Comparison of ENCODE assay signal across 21 cellular contexts in genomic region chr1:156876281-156876680, GRCh38. TPM values are rescaled to one million over a fixed set of nuclear protein-coding genes. Genes with fewer than 3 reads are reported as not detected.
DNase-seq lines count a peak whose midpoint lies in the region; ATAC-seq, FAIRE-seq and TF ChIP-seq lines count a peak whose summit lies in the region.
"Had no signal": no experiment of that assay in that cellular context is flagged by ENCODE, and none has a peak within 500 bp of the region (broad histone marks: within the 10 kb centered on the region; RNA-seq: fewer than 3 reads in every experiment).

No MANE protein-coding gene starts in this region.

- POLR2A ChIA-PET in HepG2 (lab: Yijun Ruan, JAX), result no interaction called here

- no peak overlapping the region for H3K4me3 ChIP-seq in HepG2 (replicated peaks in 1 of 3; ENCODE audit: insufficient read depth in 1 of 3, low read depth in 2 of 3, low read length in 3 of 3)
- no peak overlapping the region for H3K4me3 ChIP-seq in right lobe of liver
- H3K4me3 ChIP-seq in fibroblast of pulmonary artery (replicated peaks; ENCODE audit: low read depth, low read length), result no peak overlapping the region
- H3K4me3 ChIP-seq in upper lobe of right lung, result no peak overlapping the region
- H3K4me3 ChIP-seq: SJSA1 had no signal

- H2AFZ ChIP-seq in HepG2 (ENCODE audit: low read length), result no peak overlapping the region

- no peak overlapping the region for H3K9ac ChIP-seq in HepG2 (ENCODE audit: insufficient read depth, low read depth, low read length)

- H3K9me3 ChIP-seq in HepG2 (ENCODE audit: low read length), result no peaks in the 10 kb centered on the region
- H3K9me3 ChIP-seq in right lobe of liver, result no peaks in the 10 kb centered on the region
- H3K9me3 ChIP-seq in upper lobe of right lung, result no peaks in the 10 kb centered on the region
- H3K9me3 ChIP-seq: SJSA1 had no signal

- FAIRE-seq in HepG2 (lab: Jason Lieb, UNC), result no peak
- FAIRE-seq: A204.1, colon had no signal

- TF ChIP-seq POLR2A in HepG2 (IDR thresholded peaks at IDR 0.05; ENCODE audit: insufficient read depth in 1 of 2, low read depth in 2 of 2, low read length in 2 of 2) (no peak), right lobe of liver (IDR thresholded peaks at IDR 0.05) (no peak)

- WGBS in HepG2 (ENCODE audit: low lambda C conversion rate), result 38% methylated on average over 4 of the region's 21 CpGs
- 41% methylated on average over 7 of the region's 21 CpGs for WGBS in right lobe of liver (ENCODE audit: insufficient coverage, low coverage, low lambda C conversion rate, missing lambda C conversion rate)

- ATAC-seq in HepG2 (peak; percentile 89), right lobe of liver (no peak), upper lobe of right lung (peak; percentile 7), HG03045 (IDR thresholded peaks at IDR 0.05; ENCODE audit: unreplicated experiment) (no peak)
- ATAC-seq: activated CD8-positive, alpha-beta memory T cell treated with anti-CD3 and anti-CD28 coated beads, Interleukin-2, amount 10 ng/mL, durations not matched to agents 7 days and 5 days; naive thymus-derived CD8-positive, alpha-beta T cell had no signal

- CTCF ChIA-PET in HepG2 (lab: Yijun Ruan, JAX; ENCODE audit: low intra/inter-chr PET ratio, low total read pairs), result no interaction called here

- no peaks in the 10 kb centered on the region for H3K79me2 ChIP-seq in HepG2 (ENCODE audit: insufficient read depth, low read length)

- H3K4me1 ChIP-seq in HepG2 (ENCODE audit: insufficient read depth, low read length), result no peaks in the 10 kb centered on the region
- no peaks in the 10 kb centered on the region for H3K4me1 ChIP-seq in right lobe of liver
- no peaks in the 10 kb centered on the region for H3K4me1 ChIP-seq in upper lobe of right lung
- H3K4me1 ChIP-seq: SJSA1 had no signal

- no peak for TF ChIP-seq EP300 in HepG2 (IDR thresholded peaks at IDR 0.05; ENCODE audit: low read depth in 2 of 2, low read length in 2 of 2)
- no peak for TF ChIP-seq EP300 in HepG2 (CRISPR knock-in tag; IDR thresholded peaks at IDR 0.05; ENCODE audit: borderline replicate concordance)

- DNase-seq in HepG2 (ENCODE audit: low spot score), result no peak
- DNase-seq in right lobe of liver, result no peak
- no peak for DNase-seq in fibroblast of pulmonary artery (ENCODE audit: low read depth)
- no peak for DNase-seq in upper lobe of right lung
- DNase-seq in NCI-H1694 (lab: John Stamatoyannopoulos, UW), result no peak
- DNase-seq: activated CD4-positive, alpha-beta T cell treated with anti-CD3 and anti-CD28 coated beads for 1 hour; activated CD8-positive, alpha-beta memory T cell treated with anti-CD3 and anti-CD28 coated beads, Interleukin-2, amount 10 ng/mL, durations not matched to agents 7 days and 5 days; CD8-positive, alpha-beta memory T cell; immature natural killer cell; naive thymus-derived CD8-positive, alpha-beta T cell; NCI-H2107; NCI-H526 treated with DMSO at 0.1 percent for 48 hours had no signal

- no peak overlapping the region for H3K4me2 ChIP-seq in HepG2 (ENCODE audit: low read depth, low read length)

- H3K27me3 ChIP-seq in HepG2 (ENCODE audit: control insufficient read depth in 1 of 2, insufficient read depth in 2 of 2, low read length in 2 of 2), result peaks cover 20 to 78% of the 10 kb centered on the region in 2 experiments
- no peaks in the 10 kb centered on the region for H3K27me3 ChIP-seq in right lobe of liver
- H3K27me3 ChIP-seq in upper lobe of right lung, result peaks cover 5% of the 10 kb centered on the region

- H3K36me3 ChIP-seq in HepG2 (replicated peaks in 1 of 2; ENCODE audit: control insufficient read depth in 1 of 2, insufficient read depth in 2 of 2, low read length in 2 of 2), result no peaks in the 10 kb centered on the region
- H3K36me3 ChIP-seq in right lobe of liver, result no peaks in the 10 kb centered on the region
- no peaks in the 10 kb centered on the region for H3K36me3 ChIP-seq in upper lobe of right lung
- H3K36me3 ChIP-seq: SJSA1 had no signal

- intact Hi-C loops in HepG2 (cut with micrococcal nuclease; ENCODE audit: unreplicated experiment) (no loop called here), right lobe of liver (cut with DNase I) (no loop called here), upper lobe of right lung (cut with DNase I) (no loop called here)

- no peak overlapping the region for H3K27ac ChIP-seq in HepG2 (ENCODE audit: extremely low read length, insufficient read depth, low read length)
- no peak overlapping the region for H3K27ac ChIP-seq in right lobe of liver
- no peak overlapping the region for H3K27ac ChIP-seq in upper lobe of right lung
- H3K27ac ChIP-seq: SJSA1 had no signal

- in situ Hi-C loops in HepG2 (cut with HindIII; ENCODE audit: extremely low pct_ligation_motif_present, low pct_unique_long_range_greater_than_20kb), result no loop called here

- no peaks in the 10 kb centered on the region for H4K20me1 ChIP-seq in HepG2 (ENCODE audit: insufficient read depth, low read length)

- TF ChIP-seq RAD21 in HepG2 (CRISPR knock-in tag; IDR thresholded peaks at IDR 0.05), result no peak

- no TSS peak for BruUV-seq in HepG2 (replicated peaks; lab: Mats Ljungman, UMichigan)

- no peak for TF ChIP-seq CTCF in HepG2 (CRISPR knock-in tag; IDR thresholded peaks at IDR 0.05)
- no peak for TF ChIP-seq CTCF in right lobe of liver (IDR thresholded peaks at IDR 0.05)
- TF ChIP-seq CTCF in fibroblast of pulmonary artery (IDR thresholded peaks at IDR 0.05; ENCODE audit: low read length, missing control alignments), result peak; percentile 20
- no peak for TF ChIP-seq CTCF in upper lobe of right lung (IDR thresholded peaks at IDR 0.05)

RNA-seq across cellular contexts. Expression of gene NTRK1, which starts 15.6 kb away (rescaled TPM):
- total RNA-seq in HepG2 (2016; rRNA removed; fragmentation: Illumina TruSeq; extraction: Trizol), result not detected in 2 replicates
- not detected in 2 replicates for total RNA-seq in HepG2 (2016; cell fraction: cytosol; rRNA removed; fragmentation: Illumina TruSeq; extraction: Trizol; ENCODE audit: low read depth)
- total RNA-seq in HepG2 (2016; cell fraction: insoluble cytoplasmic fraction; rRNA removed; fragmentation: Illumina TruSeq; extraction: Trizol), result not detected in 2 replicates
- total RNA-seq in HepG2 (2016; cell fraction: membrane; rRNA removed; fragmentation: Illumina TruSeq; extraction: Trizol), result not detected in 2 replicates
- total RNA-seq in HepG2 (2016; cell fraction: nucleus; rRNA removed; fragmentation: Illumina TruSeq; extraction: Trizol), result not detected in 2 replicates
- polyA plus RNA-seq in HepG2 (2011; rRNA removed), result not detected in 2 replicates
- polyA plus RNA-seq in HepG2 (2011; cell fraction: cytosol; rRNA removed), result not detected in 2 replicates
- polyA plus RNA-seq in HepG2 (2011; cell fraction: nucleus; rRNA removed), result not detected in 2 replicates
- polyA plus RNA-seq in HepG2 (2012), result not detected in 2 replicates
- polyA plus RNA-seq in HepG2 (2016; cell fraction: cytosol; fragmentation: Illumina TruSeq; extraction: Trizol; ENCODE audit: low read depth), result not detected in 2 replicates
- polyA plus RNA-seq in HepG2 (2016; cell fraction: insoluble cytoplasmic fraction; fragmentation: Illumina TruSeq; extraction: Trizol; ENCODE audit: low read depth), result not detected in 2 replicates
- not detected in 2 replicates for polyA plus RNA-seq in HepG2 (2016; cell fraction: membrane; fragmentation: Illumina TruSeq; extraction: Trizol; ENCODE audit: low read depth)
- polyA plus RNA-seq in HepG2 (2016; cell fraction: nucleus; fragmentation: Illumina TruSeq; extraction: Trizol; ENCODE audit: insufficient read depth, low read depth), result not detected in 2 replicates
- polyA minus RNA-seq in HepG2 (2011; rRNA and poly(A)+ RNA removed; ENCODE audit: low replicate concordance), result 0.08 and 0.19 TPM in 2 replicates
- not detected in 2 replicates for polyA minus RNA-seq in HepG2 (2011; cell fraction: cytosol; rRNA and poly(A)+ RNA removed)
- not detected in 2 replicates for polyA minus RNA-seq in HepG2 (2011; cell fraction: nucleus; rRNA and poly(A)+ RNA removed)
- total RNA-seq in right lobe of liver, result not detected
- 1.2 TPM for total RNA-seq in upper lobe of right lung
- total RNA-seq: epithelial cell of proximal tubule; lung microvascular endothelial cell; naive thymus-derived CD8-positive, alpha-beta T cell; OCI-LY7; SJSA1 had no signal
- polyA plus RNA-seq: CD8-positive, alpha-beta memory T cell had no signal

RNA-seq across cellular contexts. Expression of gene PEAR1, which starts 17.2 kb away (rescaled TPM):
- total RNA-seq in HepG2 (2016; rRNA removed; fragmentation: Illumina TruSeq; extraction: Trizol) (0.06 and 0.27 TPM in 2 replicates), right lobe of liver (1 to 10 TPM; 2.2 to 9.8 (median 3.6) TPM), upper lobe of right lung (17.9 TPM)
- not detected in 2 replicates for total RNA-seq in HepG2 (2016; cell fraction: cytosol; rRNA removed; fragmentation: Illumina TruSeq; extraction: Trizol; ENCODE audit: low read depth)
- 0.09 TPM in 1 of 2 replicates, not detected in the other for total RNA-seq in HepG2 (2016; cell fraction: insoluble cytoplasmic fraction; rRNA removed; fragmentation: Illumina TruSeq; extraction: Trizol)
- total RNA-seq in HepG2 (2016; cell fraction: membrane; rRNA removed; fragmentation: Illumina TruSeq; extraction: Trizol), result 0.07 TPM in 1 of 2 replicates, not detected in the other
- total RNA-seq in HepG2 (2016; cell fraction: nucleus; rRNA removed; fragmentation: Illumina TruSeq; extraction: Trizol), result not detected in 2 replicates
- 0.39 and 0.41 TPM in 2 replicates for polyA plus RNA-seq in HepG2 (2011; rRNA removed)
- polyA plus RNA-seq in HepG2 (2011; cell fraction: cytosol; rRNA removed), result 0.12 and 0.20 TPM in 2 replicates
- 1.7 and 2.6 TPM in 2 replicates for polyA plus RNA-seq in HepG2 (2011; cell fraction: nucleus; rRNA removed)
- 0.03 and 0.21 TPM in 2 replicates for polyA plus RNA-seq in HepG2 (2012)
- polyA plus RNA-seq in HepG2 (2016; cell fraction: cytosol; fragmentation: Illumina TruSeq; extraction: Trizol; ENCODE audit: low read depth), result 0.10 TPM in 1 of 2 replicates, not detected in the other
- not detected in 2 replicates for polyA plus RNA-seq in HepG2 (2016; cell fraction: insoluble cytoplasmic fraction; fragmentation: Illumina TruSeq; extraction: Trizol; ENCODE audit: low read depth)
- polyA plus RNA-seq in HepG2 (2016; cell fraction: membrane; fragmentation: Illumina TruSeq; extraction: Trizol; ENCODE audit: low read depth), result 0.06 and 0.17 TPM in 2 replicates
- 0.79 and 1.1 TPM in 2 replicates for polyA plus RNA-seq in HepG2 (2016; cell fraction: nucleus; fragmentation: Illumina TruSeq; extraction: Trizol; ENCODE audit: insufficient read depth, low read depth)
- polyA minus RNA-seq in HepG2 (2011; rRNA and poly(A)+ RNA removed; ENCODE audit: low replicate concordance), result 0.20 and 0.98 TPM in 2 replicates
- not detected in 2 replicates for polyA minus RNA-seq in HepG2 (2011; cell fraction: cytosol; rRNA and poly(A)+ RNA removed)
- polyA minus RNA-seq in HepG2 (2011; cell fraction: nucleus; rRNA and poly(A)+ RNA removed), result 0.13 and 0.50 TPM in 2 replicates
- total RNA-seq: activated CD8-positive, alpha-beta memory T cell treated with anti-CD3 and anti-CD28 coated beads, Interleukin-2, amount 10 ng/mL, durations not matched to agents 7 days and 5 days; CD8-positive, alpha-beta memory T cell; OCI-LY7 had no signal
- polyA plus RNA-seq: CD8-positive, alpha-beta memory T cell; naive thymus-derived CD8-positive, alpha-beta T cell had no signal

RNA-seq across cellular contexts. Expression of gene INSRR, which starts 17.4 kb away (rescaled TPM):
- not detected in 2 replicates for total RNA-seq in HepG2 (2016; rRNA removed; fragmentation: Illumina TruSeq; extraction: Trizol)
- not detected in 2 replicates for total RNA-seq in HepG2 (2016; cell fraction: cytosol; rRNA removed; fragmentation: Illumina TruSeq; extraction: Trizol; ENCODE audit: low read depth)
- not detected in 2 replicates for total RNA-seq in HepG2 (2016; cell fraction: insoluble cytoplasmic fraction; rRNA removed; fragmentation: Illumina TruSeq; extraction: Trizol)
- total RNA-seq in HepG2 (2016; cell fraction: membrane; rRNA removed; fragmentation: Illumina TruSeq; extraction: Trizol), result not detected in 2 replicates
- not detected in 2 replicates for total RNA-seq in HepG2 (2016; cell fraction: nucleus; rRNA removed; fragmentation: Illumina TruSeq; extraction: Trizol)
- polyA plus RNA-seq in HepG2 (2011; rRNA removed), result not detected in 2 replicates
- not detected in 2 replicates for polyA plus RNA-seq in HepG2 (2011; cell fraction: cytosol; rRNA removed)
- not detected in 2 replicates for polyA plus RNA-seq in HepG2 (2011; cell fraction: nucleus; rRNA removed)
- not detected in 2 replicates for polyA plus RNA-seq in HepG2 (2012)
- not detected in 2 replicates for polyA plus RNA-seq in HepG2 (2016; cell fraction: cytosol; fragmentation: Illumina TruSeq; extraction: Trizol; ENCODE audit: low read depth)
- not detected in 2 replicates for polyA plus RNA-seq in HepG2 (2016; cell fraction: insoluble cytoplasmic fraction; fragmentation: Illumina TruSeq; extraction: Trizol; ENCODE audit: low read depth)
- not detected in 2 replicates for polyA plus RNA-seq in HepG2 (2016; cell fraction: membrane; fragmentation: Illumina TruSeq; extraction: Trizol; ENCODE audit: low read depth)
- polyA plus RNA-seq in HepG2 (2016; cell fraction: nucleus; fragmentation: Illumina TruSeq; extraction: Trizol; ENCODE audit: insufficient read depth, low read depth), result not detected in 2 replicates
- polyA minus RNA-seq in HepG2 (2011; rRNA and poly(A)+ RNA removed; ENCODE audit: low replicate concordance), result not detected in 2 replicates
- polyA minus RNA-seq in HepG2 (2011; cell fraction: cytosol; rRNA and poly(A)+ RNA removed), result not detected in 2 replicates
- polyA minus RNA-seq in HepG2 (2011; cell fraction: nucleus; rRNA and poly(A)+ RNA removed), result not detected in 2 replicates
- not detected for total RNA-seq in right lobe of liver
- total RNA-seq in upper lobe of right lung, result not detected
- total RNA-seq: epithelial cell of proximal tubule; lung microvascular endothelial cell; naive thymus-derived CD8-positive, alpha-beta T cell; OCI-LY7; pulmonary artery endothelial cell; SJSA1 had no signal
- polyA plus RNA-seq: CD8-positive, alpha-beta memory T cell; immature natural killer cell; naive thymus-derived CD8-positive, alpha-beta T cell had no signal

RNA-seq across cellular contexts. Expression of gene LRRC71, which starts 44.2 kb away (rescaled TPM):
- total RNA-seq in HepG2 (2016; rRNA removed; fragmentation: Illumina TruSeq; extraction: Trizol), result not detected in 2 replicates
- not detected in 2 replicates for total RNA-seq in HepG2 (2016; cell fraction: cytosol; rRNA removed; fragmentation: Illumina TruSeq; extraction: Trizol; ENCODE audit: low read depth)
- total RNA-seq in HepG2 (2016; cell fraction: insoluble cytoplasmic fraction; rRNA removed; fragmentation: Illumina TruSeq; extraction: Trizol), result not detected in 2 replicates
- total RNA-seq in HepG2 (2016; cell fraction: membrane; rRNA removed; fragmentation: Illumina TruSeq; extraction: Trizol), result not detected in 2 replicates
- total RNA-seq in HepG2 (2016; cell fraction: nucleus; rRNA removed; fragmentation: Illumina TruSeq; extraction: Trizol), result not detected in 2 replicates
- polyA plus RNA-seq in HepG2 (2011; rRNA removed), result not detected in 2 replicates
- not detected in 2 replicates for polyA plus RNA-seq in HepG2 (2011; cell fraction: cytosol; rRNA removed)
- polyA plus RNA-seq in HepG2 (2011; cell fraction: nucleus; rRNA removed), result not detected in 2 replicates
- not detected in 2 replicates for polyA plus RNA-seq in HepG2 (2012)
- polyA plus RNA-seq in HepG2 (2016; cell fraction: cytosol; fragmentation: Illumina TruSeq; extraction: Trizol; ENCODE audit: low read depth), result not detected in 2 replicates
- polyA plus RNA-seq in HepG2 (2016; cell fraction: insoluble cytoplasmic fraction; fragmentation: Illumina TruSeq; extraction: Trizol; ENCODE audit: low read depth), result not detected in 2 replicates
- polyA plus RNA-seq in HepG2 (2016; cell fraction: membrane; fragmentation: Illumina TruSeq; extraction: Trizol; ENCODE audit: low read depth), result not detected in 2 replicates
- polyA plus RNA-seq in HepG2 (2016; cell fraction: nucleus; fragmentation: Illumina TruSeq; extraction: Trizol; ENCODE audit: insufficient read depth, low read depth), result not detected in 2 replicates
- polyA minus RNA-seq in HepG2 (2011; rRNA and poly(A)+ RNA removed; ENCODE audit: low replicate concordance), result not detected in 2 replicates
- polyA minus RNA-seq in HepG2 (2011; cell fraction: cytosol; rRNA and poly(A)+ RNA removed), result not detected in 2 replicates
- polyA minus RNA-seq in HepG2 (2011; cell fraction: nucleus; rRNA and poly(A)+ RNA removed), result not detected in 2 replicates
- total RNA-seq in right lobe of liver, result under 1 TPM in 2 of 6 experiments, not detected in 4; 0.12 to 0.20 TPM
- 0.26 TPM for total RNA-seq in upper lobe of right lung
- total RNA-seq: activated CD8-positive, alpha-beta memory T cell treated with anti-CD3 and anti-CD28 coated beads, Interleukin-2, amount 10 ng/mL, durations not matched to agents 7 days and 5 days; CD8-positive, alpha-beta memory T cell; epithelial cell of proximal tubule; naive thymus-derived CD8-positive, alpha-beta T cell; OCI-LY7; SJSA1 had no signal
- polyA plus RNA-seq: CD8-positive, alpha-beta memory T cell; immature natural killer cell; naive thymus-derived CD8-positive, alpha-beta T cell; urinary bladder had no signal

RNA-seq across cellular contexts. Expression of gene SH2D2A, which starts 59.6 kb away (rescaled TPM):
- total RNA-seq in HepG2 (2016; rRNA removed; fragmentation: Illumina TruSeq; extraction: Trizol), result 0.59 and 0.73 TPM in 2 replicates
- total RNA-seq in HepG2 (2016; cell fraction: cytosol; rRNA removed; fragmentation: Illumina TruSeq; extraction: Trizol; ENCODE audit: low read depth), result 0.35 and 0.51 TPM in 2 replicates
- 0.34 and 1.2 TPM in 2 replicates for total RNA-seq in HepG2 (2016; cell fraction: insoluble cytoplasmic fraction; rRNA removed; fragmentation: Illumina TruSeq; extraction: Trizol)
- total RNA-seq in HepG2 (2016; cell fraction: membrane; rRNA removed; fragmentation: Illumina TruSeq; extraction: Trizol), result 0.52 and 1.0 TPM in 2 replicates
- total RNA-seq in HepG2 (2016; cell fraction: nucleus; rRNA removed; fragmentation: Illumina TruSeq; extraction: Trizol), result 0.75 and 0.85 TPM in 2 replicates
- 0.56 and 0.57 TPM in 2 replicates for polyA plus RNA-seq in HepG2 (2011; rRNA removed)
- 0.55 and 0.78 TPM in 2 replicates for polyA plus RNA-seq in HepG2 (2011; cell fraction: cytosol; rRNA removed)
- polyA plus RNA-seq in HepG2 (2011; cell fraction: nucleus; rRNA removed), result 0.16 and 0.47 TPM in 2 replicates
- polyA plus RNA-seq in HepG2 (2012), result 0.79 and 1.0 TPM in 2 replicates
- 0.62 and 0.67 TPM in 2 replicates for polyA plus RNA-seq in HepG2 (2016; cell fraction: cytosol; fragmentation: Illumina TruSeq; extraction: Trizol; ENCODE audit: low read depth)
- polyA plus RNA-seq in HepG2 (2016; cell fraction: insoluble cytoplasmic fraction; fragmentation: Illumina TruSeq; extraction: Trizol; ENCODE audit: low read depth), result 1.3 and 1.8 TPM in 2 replicates
- polyA plus RNA-seq in HepG2 (2016; cell fraction: membrane; fragmentation: Illumina TruSeq; extraction: Trizol; ENCODE audit: low read depth), result 0.71 and 1.1 TPM in 2 replicates
- polyA plus RNA-seq in HepG2 (2016; cell fraction: nucleus; fragmentation: Illumina TruSeq; extraction: Trizol; ENCODE audit: insufficient read depth, low read depth), result 1.0 and 1.8 TPM in 2 replicates
- 0.72 and 1.9 TPM in 2 replicates for polyA minus RNA-seq in HepG2 (2011; rRNA and poly(A)+ RNA removed; ENCODE audit: low replicate concordance)
- polyA minus RNA-seq in HepG2 (2011; cell fraction: cytosol; rRNA and poly(A)+ RNA removed), result 0.62 TPM in 1 of 2 replicates, not detected in the other
- not detected in 2 replicates for polyA minus RNA-seq in HepG2 (2011; cell fraction: nucleus; rRNA and poly(A)+ RNA removed)
- total RNA-seq in right lobe of liver, result 1 to 10 TPM in 1 of 6 experiments, under 1 TPM in 5; 0.32 to 1.3 (median 0.67) TPM
- 3.8 TPM for total RNA-seq in upper lobe of right lung
- total RNA-seq: lung microvascular endothelial cell, SJSA1, urinary bladder had no signal

Comparison
In these comparisons a context has a peak if more than half of its experiments do, and no peak if none do; other contexts are left out.
1. ATAC-seq: peak in HepG2 (single experiment) and upper lobe of right lung (single experiment); none in right lobe of liver (0 of 4) and HG03045 (single experiment).